ENCODE assay signal across 10 cellular contexts in genomic region chr16:50155925-50156324, GRCh38. TPM values are rescaled to one million over a fixed set of nuclear protein-coding genes. Genes with fewer than 3 reads are reported as not detected.
DNase-seq lines count a peak whose midpoint lies in the region; ATAC-seq and TF ChIP-seq lines count a peak whose summit lies in the region.
"Had no signal": no experiment of that assay in that cellular context is flagged by ENCODE, and none has a peak within 500 bp of the region (broad histone marks: within the 10 kb centered on the region; RNA-seq: fewer than 3 reads in every experiment).

No MANE protein-coding gene starts in this region.

- peak overlapping the region; percentile 73 for H3K27ac Mint-ChIP-seq in activated naive CD8-positive, alpha-beta T cell treated with anti-CD3 and anti-CD28 coated beads, Interleukin-2, amount 50 U/mL, for 24 hours

- 11% methylated on average over 1 of the region's 1 CpG for WGBS in aorta, 2 donors

- peak overlapping the region; percentile 78 for H3K4me3 Mint-ChIP-seq in activated naive CD8-positive, alpha-beta T cell treated with anti-CD3 and anti-CD28 coated beads, Interleukin-2, amount 50 U/mL, for 24 hours

- H3K9ac ChIP-seq in mucosa of rectum (ENCODE audit: low read depth in 1 of 2, low read length in 2 of 2) (no peak overlapping the region), colonic mucosa (ENCODE audit: low read depth in 2 of 2, low read length in 2 of 2) (no peak overlapping the region)

- H3K4me1 Mint-ChIP-seq in activated naive CD8-positive, alpha-beta T cell treated with anti-CD3 and anti-CD28 coated beads, Interleukin-2, amount 50 U/mL, for 24 hours: peaks cover 65% of the 10 kb centered on the region

- ATAC-seq in left ventricle myocardium superior (no peak), aorta (ENCODE audit: low FRiP score) (no peak), GM19455 (IDR thresholded peaks at IDR 0.05; ENCODE audit: unreplicated experiment) (no peak)
- no peak for ATAC-seq in activated naive CD8-positive, alpha-beta T cell treated with anti-CD3 and anti-CD28 coated beads, Interleukin-2, amount 50 U/mL, for 24 hours
- ATAC-seq: Panc1 had no signal

- peaks cover 9% of the 10 kb centered on the region for H3K36me3 Mint-ChIP-seq in activated naive CD8-positive, alpha-beta T cell treated with anti-CD3 and anti-CD28 coated beads, Interleukin-2, amount 50 U/mL, for 24 hours (ENCODE audit: low read depth)

- H3K9me3 ChIP-seq in left ventricle myocardium inferior (replicated peaks) (no peaks in the 10 kb centered on the region), mucosa of rectum (ENCODE audit: control insufficient read depth in 2 of 2, low read length in 2 of 2) (no peaks in the 10 kb centered on the region), aorta (ENCODE audit: control insufficient read depth, low read length) (no peaks in the 10 kb centered on the region), colonic mucosa (no peaks in the 10 kb centered on the region)

- no peaks in the 10 kb centered on the region for H3K27me3 Mint-ChIP-seq in activated naive CD8-positive, alpha-beta T cell treated with anti-CD3 and anti-CD28 coated beads, Interleukin-2, amount 50 U/mL, for 24 hours

- H3K4me3 ChIP-seq in left ventricle myocardium inferior (peak overlapping the region; percentile 83), mucosa of rectum (ENCODE audit: low read length in 2 of 2) (peak overlapping the region; percentile 73 to 83), aorta (ENCODE audit: low read length in 2 of 2) (peak overlapping the region; percentile 55 to 99), colonic mucosa (no peak overlapping the region)

- H3K27ac ChIP-seq in left ventricle myocardium inferior (replicated peaks) (peak overlapping the region; percentile 54), mucosa of rectum (ENCODE audit: low read depth in 2 of 2, low read length in 2 of 2) (peak overlapping the region in 1 of 2 donors; percentile 71), aorta (ENCODE audit: low read depth in 1 of 2, low read length in 2 of 2) (no peak overlapping the region), colonic mucosa (no peak overlapping the region)

- H3K36me3 ChIP-seq in left ventricle myocardium inferior: no peaks in the 10 kb centered on the region
- H3K36me3 ChIP-seq in mucosa of rectum (ENCODE audit: control insufficient read depth in 2 of 2, insufficient read depth in 2 of 2, low read length in 2 of 2): no peaks in the 10 kb centered on the region
- H3K36me3 ChIP-seq in aorta (ENCODE audit: control insufficient read depth in 1 of 2, insufficient read depth in 2 of 2, low read length in 1 of 2): no peaks in the 10 kb centered on the region
- H3K36me3 ChIP-seq in colonic mucosa: no peaks in the 10 kb centered on the region

- intact Hi-C loops in left ventricle myocardium inferior (cut with micrococcal nuclease) (loop anchor here (10.0 kb wide), 1 partner anchor 49 kb away; no protein-coding TSS in a partner anchor), left ventricle myocardium superior (cut with micrococcal nuclease) (loop anchor here (10.0 kb wide), 1 partner anchor 49 kb away; no protein-coding TSS in a partner anchor), aorta (cut with DNase I) (loop anchor here (2.0 to 10.0 kb wide), 5 partner anchors 51 to 509 kb away; partner anchors contain the start of genes BRD7 (in 2 of the 2) and HEATR3 (in 1 of the 2)), colonic mucosa (cut with DNase I) (loop anchor here (10.0 kb wide), 1 partner anchor 131 kb away; the partner anchor contains the start of gene CNEP1R1)

- peaks cover 68% of the 10 kb centered on the region for H3K4me1 ChIP-seq in left ventricle myocardium inferior
- peaks cover 8 to 25% of the 10 kb centered on the region in 2 donors for H3K4me1 ChIP-seq in mucosa of rectum (ENCODE audit: control insufficient read depth in 2 of 2, insufficient read depth in 2 of 2, low read length in 2 of 2)
- no peaks in the 10 kb centered on the region for H3K4me1 ChIP-seq in aorta (ENCODE audit: control insufficient read depth in 1 of 2, insufficient read depth in 2 of 2, low read length in 2 of 2)
- H3K4me1 ChIP-seq in colonic mucosa: no peaks in the 10 kb centered on the region

- no peaks in the 10 kb centered on the region for H3K9me3 Mint-ChIP-seq in activated naive CD8-positive, alpha-beta T cell treated with anti-CD3 and anti-CD28 coated beads, Interleukin-2, amount 50 U/mL, for 24 hours

- TF ChIP-seq CTCF in left ventricle myocardium inferior (IDR thresholded peaks at IDR 0.05; ENCODE audit: borderline replicate concordance) (no peak), colonic mucosa (IDR thresholded peaks at IDR 0.05) (no peak)

- no peaks in the 10 kb centered on the region for H3K27me3 ChIP-seq in left ventricle myocardium inferior (ENCODE audit: low read depth)
- H3K27me3 ChIP-seq in mucosa of rectum (ENCODE audit: control insufficient read depth in 2 of 2, insufficient read depth in 2 of 2, low read length in 2 of 2): no peaks in the 10 kb centered on the region
- H3K27me3 ChIP-seq in aorta (ENCODE audit: control insufficient read depth in 1 of 2, insufficient read depth in 2 of 2, low read length in 1 of 2): no peaks in the 10 kb centered on the region
- H3K27me3 ChIP-seq in colonic mucosa: no peaks in the 10 kb centered on the region

- DNase-seq in left ventricle myocardium inferior (no peak), left ventricle myocardium superior (no peak), aorta (no peak), colonic mucosa (no peak), NCI-H1048 (lab: John Stamatoyannopoulos, UW) (no peak)
- DNase-seq in activated naive CD8-positive, alpha-beta T cell treated with anti-CD3 and anti-CD28 coated beads, Interleukin-2, amount 50 U/mL, for 24 hours: no peak
- DNase-seq: DMS153 had no signal

RNA-seq across cellular contexts. Expression of gene TENT4B, which starts 2.8 kb away (rescaled TPM):
- total RNA-seq in left ventricle myocardium inferior (7.5 TPM), left ventricle myocardium superior (7.8 TPM), aorta (10 to 100 TPM; 13.2 to 13.9 TPM), colonic mucosa (10 to 100 TPM; 13.5 to 15.6 TPM)
- polyA plus RNA-seq in aorta: 1 to 10 TPM; 4.5 to 6.5 TPM
